1 cellular context compared by ENCODE assay signal in genomic region chr16:9135797-9136196, GRCh38.
TF ChIP-seq lines count a peak whose summit lies in the region.

No MANE protein-coding gene starts in this region.

TF ChIP-seq in SK-N-SH, 30 proteins besides CTCF, POLR2A, EP300 and RAD21:
- TF ChIP-seq PBX3 (IDR thresholded peaks at IDR 0.05), result 0 out of 2 replicates have a peak, but pooled peaks have one; percentile 5
- no peak for TF ChIP-seq ZBTB33 (IDR thresholded peaks at IDR 0.05; ENCODE audit: borderline replicate concordance, low read depth)
- peak; percentile 63 for TF ChIP-seq TCF12 (IDR thresholded peaks at IDR 0.05)
